ENCODE assay signal across 8 cellular contexts in the genomic region with DNA sequence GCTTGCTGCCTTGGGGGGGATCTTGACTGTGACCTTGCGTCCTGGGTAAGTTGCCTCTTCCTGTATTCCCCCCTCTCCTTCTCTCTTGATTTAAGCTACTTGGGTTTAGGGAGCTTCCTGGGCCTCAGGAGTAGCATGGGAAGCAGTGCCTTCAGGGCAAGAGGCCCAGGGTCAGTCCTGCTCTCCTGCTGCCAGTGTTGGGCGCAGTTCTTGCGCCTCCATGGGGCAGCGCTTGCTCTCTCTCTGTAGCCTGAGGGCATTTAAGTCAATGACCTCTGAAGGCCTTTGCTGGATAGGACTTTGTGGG.
DNase-seq lines count a peak whose midpoint lies in the region; ATAC-seq and TF ChIP-seq lines count a peak whose summit lies in the region.
"Had no signal": no experiment of that assay in that cellular context is flagged by ENCODE, and none has a peak within 500 bp of the region (broad histone marks: within the 10 kb centered on the region; RNA-seq: fewer than 3 reads in every experiment).

No MANE protein-coding gene starts in this region.

- H3K27ac ChIP-seq in MM.1S (ENCODE audit: low read length): peak overlapping the region; percentile 68; the same call in 1 of the 2 replicates

- no peaks in the 10 kb centered on the region for H3K9me2 ChIP-seq in MM.1S (replicated peaks; ENCODE audit: insufficient read depth, low read length)

- no peaks in the 10 kb centered on the region for H3K79me2 ChIP-seq in MM.1S (ENCODE audit: low read length)

- TF ChIP-seq CTCF in MM.1S (IDR thresholded peaks at IDR 0.05; ENCODE audit: low read length): no peak

- peak overlapping the region; percentile 85; the same call in 1 of the 2 replicates for H3K4me2 ChIP-seq in MM.1S (ENCODE audit: low read depth, low read length)

- no peaks in the 10 kb centered on the region for H3K27me3 Mint-ChIP-seq in activated naive CD8-positive, alpha-beta T cell treated with anti-CD3 and anti-CD28 coated beads, Interleukin-2, amount 50 U/mL, for 24 hours
- no peaks in the 10 kb centered on the region for H3K27me3 Mint-ChIP-seq in stimulated activated naive CD8-positive, alpha-beta T cell treated with anti-CD3 and anti-CD28 coated beads, Interleukin-15, amount 100 ng/mL, for 72 hours

- H3K9ac ChIP-seq in MM.1S (ENCODE audit: low read length): peak overlapping the region; percentile 69; the same call in 1 of the 2 replicates

- H3K4me1 Mint-ChIP-seq in activated naive CD8-positive, alpha-beta T cell treated with anti-CD3 and anti-CD28 coated beads, Interleukin-2, amount 50 U/mL, for 24 hours: peaks cover 62% of the 10 kb centered on the region
- H3K4me1 Mint-ChIP-seq in stimulated activated naive CD8-positive, alpha-beta T cell treated with anti-CD3 and anti-CD28 coated beads, Interleukin-15, amount 100 ng/mL, for 72 hours: peaks cover 64% of the 10 kb centered on the region

- H2AFZ ChIP-seq in MM.1S (ENCODE audit: low read length): no peak overlapping the region

- H3K4me3 Mint-ChIP-seq in activated naive CD8-positive, alpha-beta T cell treated with anti-CD3 and anti-CD28 coated beads, Interleukin-2, amount 50 U/mL, for 24 hours: peak overlapping the region; percentile 83
- peak overlapping the region; percentile 85 to 93 for H3K4me3 Mint-ChIP-seq in stimulated activated naive CD8-positive, alpha-beta T cell treated with anti-CD3 and anti-CD28 coated beads, Interleukin-15, amount 100 ng/mL, for 72 hours

- no peaks in the 10 kb centered on the region for H3K27me3 ChIP-seq in MM.1S (replicated peaks; ENCODE audit: insufficient read depth, low read length)

- H3F3A ChIP-seq in MM.1S (ENCODE audit: insufficient read depth, low read length): no peaks in the 10 kb centered on the region

- H3K4me1 ChIP-seq in MM.1S (ENCODE audit: low read length): peaks cover 10% of the 10 kb centered on the region; the same call in 1 of the 2 replicates

- H3K9me3 ChIP-seq in MM.1S (replicated peaks; ENCODE audit: insufficient read depth, low read length): no peaks in the 10 kb centered on the region

- H3K36me3 Mint-ChIP-seq in activated naive CD8-positive, alpha-beta T cell treated with anti-CD3 and anti-CD28 coated beads, Interleukin-2, amount 50 U/mL, for 24 hours (ENCODE audit: low read depth): no peaks in the 10 kb centered on the region

- no peak for ATAC-seq in activated naive CD8-positive, alpha-beta T cell treated with anti-CD3 and anti-CD28 coated beads, Interleukin-2, amount 50 U/mL, for 24 hours
- peak; percentile 80 for ATAC-seq in left lobe of liver
- peak; percentile 24 for ATAC-seq in stimulated activated naive CD8-positive, alpha-beta T cell treated with anti-CD3 and anti-CD28 coated beads, Interleukin-15, amount 100 ng/mL, for 72 hours

- DNase-seq in MM.1S (no peak), left lobe of liver (ENCODE audit: low spot score) (peak; percentile 48), NCI-H2029 treated with DMSO at 0.1 percent for 48 hours (lab: John Stamatoyannopoulos, UW) (no peak), NCI-H510A (lab: John Stamatoyannopoulos, UW) (no peak), inferior parietal cortex (ENCODE audit: extremely low spot score) (no peak)
- DNase-seq in activated naive CD8-positive, alpha-beta T cell treated with anti-CD3 and anti-CD28 coated beads, Interleukin-2, amount 50 U/mL, for 24 hours: no peak
- no peak for DNase-seq in stimulated activated naive CD8-positive, alpha-beta T cell treated with anti-CD3 and anti-CD28 coated beads, Interleukin-15, amount 100 ng/mL, for 72 hours
- DNase-seq: NCI-H446 treated with DMSO at 0.1 percent for 48 hours had no signal

- no peak overlapping the region for H3K4me3 ChIP-seq in MM.1S (ENCODE audit: low read length)

- peak overlapping the region; percentile 98 for H3K27ac Mint-ChIP-seq in activated naive CD8-positive, alpha-beta T cell treated with anti-CD3 and anti-CD28 coated beads, Interleukin-2, amount 50 U/mL, for 24 hours
- H3K27ac Mint-ChIP-seq in stimulated activated naive CD8-positive, alpha-beta T cell treated with anti-CD3 and anti-CD28 coated beads, Interleukin-15, amount 100 ng/mL, for 72 hours: peak overlapping the region; percentile 98 to 99

- no peaks in the 10 kb centered on the region for H4K20me1 ChIP-seq in MM.1S (ENCODE audit: insufficient read depth, low read length)

- H3K36me3 ChIP-seq in MM.1S (replicated peaks; ENCODE audit: insufficient read depth, low read length): no peaks in the 10 kb centered on the region

- peaks cover 3% of the 10 kb centered on the region for H3K9me3 Mint-ChIP-seq in activated naive CD8-positive, alpha-beta T cell treated with anti-CD3 and anti-CD28 coated beads, Interleukin-2, amount 50 U/mL, for 24 hours
- H3K9me3 Mint-ChIP-seq in stimulated activated naive CD8-positive, alpha-beta T cell treated with anti-CD3 and anti-CD28 coated beads, Interleukin-15, amount 100 ng/mL, for 72 hours: peaks cover 0 to 5% of the 10 kb centered on the region in 2 donors
